In genomic region chr17:41688641-41689496, GRCh38 we compare ENCODE assay signal across 1 cellular context.
A peak's percentile ranks its signal among the peaks of the same experiment; 100 is the strongest.
TF ChIP-seq lines count a peak whose summit lies in the region.

Gene EIF1, plus strand, starts transcription at chr17:41688885. Its CDS starts 154 bp downstream, at chr17:41689039.

TF ChIP-seq in HEK293, 187 proteins besides CTCF, POLR2A, EP300 and RAD21 (continued from another document):
- TF ChIP-seq ZNF18 (tag by site-specific recombination; IDR thresholded peaks at IDR 0.05) (no peak), GLI4 (tag by site-specific recombination; IDR thresholded peaks at IDR 0.05) (no peak; the same call in 1 of the 2 replicates), KLF9 (tag by site-specific recombination; IDR thresholded peaks at IDR 0.05; ENCODE audit: low read depth) (peak; percentile 87), ZNF791 (tag by site-specific recombination; IDR thresholded peaks at IDR 0.05) (no peak), ZBTB6 (tag by site-specific recombination; IDR thresholded peaks at IDR 0.05) (peak; percentile 2; the same call in 1 of the 2 replicates), ZNF670 (tag by site-specific recombination; IDR thresholded peaks at IDR 0.05; ENCODE audit: low read depth) (no peak), ZFP37 (tag by site-specific recombination; IDR thresholded peaks at IDR 0.05) (peak; percentile 99), GFI1B (tag by site-specific recombination; IDR thresholded peaks at IDR 0.05) (no peak), KLF1 (tag by site-specific recombination; IDR thresholded peaks at IDR 0.05) (peak; percentile 98), ZNF747 (tag by site-specific recombination; IDR thresholded peaks at IDR 0.05) (no peak), ZNF701 (tag by site-specific recombination; IDR thresholded peaks at IDR 0.05) (peak; percentile 79; the same call in 1 of the 2 replicates), ZNF629 (tag by site-specific recombination; IDR thresholded peaks at IDR 0.05) (peak; percentile 100), ZSCAN5A (tag by site-specific recombination; IDR thresholded peaks at IDR 0.05) (peak; percentile 93), ZNF654 (tag by site-specific recombination; IDR thresholded peaks at IDR 0.05; ENCODE audit: low read depth) (no peak), ZNF501 (tag by site-specific recombination; IDR thresholded peaks at IDR 0.05) (peak; percentile 98), ZFP3 (tag by site-specific recombination; IDR thresholded peaks at IDR 0.05; ENCODE audit: low read depth) (no peak), ZNF624 (tag by site-specific recombination; IDR thresholded peaks at IDR 0.05) (peak; percentile 90; the same call in 1 of the 2 replicates), ZNF148 (tag by site-specific recombination; IDR thresholded peaks at IDR 0.05; ENCODE audit: borderline replicate concordance) (no peak), ZNF266 (tag by site-specific recombination; IDR thresholded peaks at IDR 0.05; ENCODE audit: low read depth) (peak; percentile 12; the same call in 1 of the 2 replicates), ZNF76 (tag by site-specific recombination; IDR thresholded peaks at IDR 0.05; ENCODE audit: borderline replicate concordance, low read depth) (peak; percentile 67), ZIC2 (tag by site-specific recombination; IDR thresholded peaks at IDR 0.05) (no peak; the same call in 1 of the 2 replicates), ZBTB17 (tag by site-specific recombination; IDR thresholded peaks at IDR 0.05) (peak; percentile 85), ZBTB10 (tag by site-specific recombination; IDR thresholded peaks at IDR 0.05) (peak; percentile 39; the same call in 1 of the 2 replicates), ZNF157 (tag by site-specific recombination; IDR thresholded peaks at IDR 0.05) (no peak), ZNF518A (tag by site-specific recombination; conservative IDR thresholded peaks at IDR 0.05; ENCODE audit: low read depth) (0 out of 2 replicates have a peak, but pooled peaks have one; percentile 19), ZNF558 (tag by site-specific recombination; IDR thresholded peaks at IDR 0.05) (0 out of 2 replicates have a peak, but pooled peaks have one; percentile 6), SP7 (tag by site-specific recombination; IDR thresholded peaks at IDR 0.05) (peak; percentile 85)
